Comparison of ENCODE assay signal across 24 cellular contexts in the genomic region with DNA sequence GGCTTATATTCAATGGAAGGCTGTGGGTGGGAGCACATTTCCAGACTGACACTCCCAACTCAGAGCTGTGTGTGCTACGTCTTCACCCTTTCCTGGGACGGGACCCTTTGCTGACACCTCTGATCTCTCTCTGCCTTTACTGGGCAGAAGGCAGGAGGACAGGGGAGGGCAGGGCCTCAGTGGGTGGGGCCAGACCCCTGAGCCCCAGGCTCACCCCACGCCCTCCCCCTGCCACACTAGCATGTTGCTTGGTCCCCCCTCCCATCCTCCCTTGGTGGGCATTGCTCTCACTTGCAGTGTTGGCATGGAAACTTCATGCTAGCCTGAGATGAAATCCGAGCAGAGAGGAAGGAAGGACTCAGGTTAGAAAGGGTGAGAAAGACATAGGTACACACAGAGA. TPM values are rescaled to one million over a fixed set of nuclear protein-coding genes. Genes with fewer than 3 reads are reported as not detected.
DNase-seq lines count a peak whose midpoint lies in the region; ATAC-seq lines count a peak whose summit lies in the region.
"Had no signal": no experiment of that assay in that cellular context is flagged by ENCODE, and none has a peak within 500 bp of the region (broad histone marks: within the 10 kb centered on the region; RNA-seq: fewer than 3 reads in every experiment).

No MANE protein-coding gene starts in this region.

- H3K9me3 Mint-ChIP-seq in activated CD4-positive, alpha-beta memory T cell treated with anti-CD3 and anti-CD28 coated beads, Interleukin-2, amount 10 ng/mL, durations not matched to agents 7 days and 5 days = no peaks in the 10 kb centered on the region
- H3K9me3 Mint-ChIP-seq in activated CD4-positive, alpha-beta memory T cell treated with anti-CD3 and anti-CD28 coated beads for 36 hours = no peaks in the 10 kb centered on the region
- H3K9me3 Mint-ChIP-seq in stimulated activated effector memory CD8-positive, alpha-beta T cell treated with anti-CD3 and anti-CD28 coated beads, Interleukin-12 subunit alpha, Interleukin-12 subunit beta, amount 100 ng/mL, for 72 hours = no peaks in the 10 kb centered on the region
- H3K9me3 Mint-ChIP-seq: GM23338, H9 had no signal

- H3K36me3 Mint-ChIP-seq in activated CD4-positive, alpha-beta memory T cell treated with anti-CD3 and anti-CD28 coated beads, Interleukin-2, amount 10 ng/mL, durations not matched to agents 7 days and 5 days (ENCODE audit: low read depth) = peaks cover 40% of the 10 kb centered on the region
- H3K36me3 Mint-ChIP-seq in activated CD4-positive, alpha-beta memory T cell treated with anti-CD3 and anti-CD28 coated beads for 36 hours = peaks cover 12% of the 10 kb centered on the region
- H3K36me3 Mint-ChIP-seq in stimulated activated effector memory CD8-positive, alpha-beta T cell treated with anti-CD3 and anti-CD28 coated beads, Interleukin-12 subunit alpha, Interleukin-12 subunit beta, amount 100 ng/mL, for 72 hours = peaks cover 100% of the 10 kb centered on the region

- H3K4me3 Mint-ChIP-seq in activated CD4-positive, alpha-beta memory T cell treated with anti-CD3 and anti-CD28 coated beads, Interleukin-2, amount 10 ng/mL, durations not matched to agents 7 days and 5 days = no peak overlapping the region
- no peak overlapping the region for H3K4me3 Mint-ChIP-seq in activated CD4-positive, alpha-beta memory T cell treated with anti-CD3 and anti-CD28 coated beads for 36 hours
- no peak overlapping the region for H3K4me3 Mint-ChIP-seq in stimulated activated effector memory CD8-positive, alpha-beta T cell treated with anti-CD3 and anti-CD28 coated beads, Interleukin-12 subunit alpha, Interleukin-12 subunit beta, amount 100 ng/mL, for 72 hours
- H3K4me3 Mint-ChIP-seq: GM23338, H9 had no signal

- H3K4me1 Mint-ChIP-seq in activated CD4-positive, alpha-beta memory T cell treated with anti-CD3 and anti-CD28 coated beads, Interleukin-2, amount 10 ng/mL, durations not matched to agents 7 days and 5 days = peaks cover 65% of the 10 kb centered on the region
- H3K4me1 Mint-ChIP-seq in activated CD4-positive, alpha-beta memory T cell treated with anti-CD3 and anti-CD28 coated beads for 36 hours (ENCODE audit: low read depth) = peaks cover 40% of the 10 kb centered on the region
- H3K4me1 Mint-ChIP-seq in stimulated activated effector memory CD8-positive, alpha-beta T cell treated with anti-CD3 and anti-CD28 coated beads, Interleukin-12 subunit alpha, Interleukin-12 subunit beta, amount 100 ng/mL, for 72 hours = peaks cover 83% of the 10 kb centered on the region

- H3K27me3 Mint-ChIP-seq in activated CD4-positive, alpha-beta memory T cell treated with anti-CD3 and anti-CD28 coated beads, Interleukin-2, amount 10 ng/mL, durations not matched to agents 7 days and 5 days = no peaks in the 10 kb centered on the region
- H3K27me3 Mint-ChIP-seq in activated CD4-positive, alpha-beta memory T cell treated with anti-CD3 and anti-CD28 coated beads for 36 hours = no peaks in the 10 kb centered on the region

- intact Hi-C loops in activated CD4-positive, alpha-beta memory T cell treated with anti-CD3 and anti-CD28 coated beads for 36 hours (cut with micrococcal nuclease) = no loop called here

- no peak for ATAC-seq in stimulated activated effector memory CD8-positive, alpha-beta T cell treated with anti-CD3 and anti-CD28 coated beads, Interleukin-12 subunit alpha, Interleukin-12 subunit beta, amount 100 ng/mL, for 72 hours
- ATAC-seq: GM12878, GM23338 had no signal

- H3K27ac Mint-ChIP-seq in activated CD4-positive, alpha-beta memory T cell treated with anti-CD3 and anti-CD28 coated beads, Interleukin-2, amount 10 ng/mL, durations not matched to agents 7 days and 5 days = peak overlapping the region; percentile 19
- no peak overlapping the region for H3K27ac Mint-ChIP-seq in activated CD4-positive, alpha-beta memory T cell treated with anti-CD3 and anti-CD28 coated beads for 36 hours
- H3K27ac Mint-ChIP-seq in stimulated activated effector memory CD8-positive, alpha-beta T cell treated with anti-CD3 and anti-CD28 coated beads, Interleukin-12 subunit alpha, Interleukin-12 subunit beta, amount 100 ng/mL, for 72 hours = peak overlapping the region; percentile 98
- H3K27ac Mint-ChIP-seq: GM23338, H9 had no signal

- CTCF ChIA-PET in activated CD4-positive, alpha-beta memory T cell treated with anti-CD3 and anti-CD28 coated beads, Interleukin-2, amount 10 ng/mL, durations not matched to agents 7 days and 5 days (lab: Charles Lee) = interaction anchor here (1.0 kb wide), 1 partner anchor 14 kb away, joined by 3 read pairs; no protein-coding TSS in a partner anchor
- CTCF ChIA-PET in activated CD4-positive, alpha-beta memory T cell treated with anti-CD3 and anti-CD28 coated beads for 36 hours (lab: Charles Lee) = interaction anchor here (0.6 to 1.0 kb wide), 2 partner anchors 238 to 861 kb away, joined by 3 read pairs; no protein-coding TSS in a partner anchor

- no peak for DNase-seq in activated CD4-positive, alpha-beta memory T cell treated with anti-CD3 and anti-CD28 coated beads, Interleukin-2, amount 10 ng/mL, durations not matched to agents 7 days and 5 days
- DNase-seq in activated CD4-positive, alpha-beta memory T cell treated with anti-CD3 and anti-CD28 coated beads for 36 hours = no peak
- DNase-seq in D341Med (ENCODE audit: low spot score) = peak; percentile 18
- DNase-seq in ecto neural progenitor cell (ENCODE audit: low spot score) = peak; percentile 25
- DNase-seq in stimulated activated effector memory CD8-positive, alpha-beta T cell treated with anti-CD3 and anti-CD28 coated beads, Interleukin-12 subunit alpha, Interleukin-12 subunit beta, amount 100 ng/mL, for 72 hours (ENCODE audit: low spot score in 2 of 2) = peak in 1 of 2 donors; percentile 34
- no peak for DNase-seq in cerebellar cortex (ENCODE audit: low spot score)
- DNase-seq in mucosa of gallbladder (ENCODE audit: low spot score) = no peak
- DNase-seq: 8988T, ACHN, BE2C, H9, NCI-H1048, NCI-H1417, NCI-H1694, NCI-H2029 treated with DMSO at 0.1 percent for 48 hours, NCI-H2171, NCI-H226, NCI-H510A, NCI-H69, Right ventricle myocardium superior, RPMI8226 had no signal

- POLR2A ChIA-PET in activated CD4-positive, alpha-beta memory T cell treated with anti-CD3 and anti-CD28 coated beads, Interleukin-2, amount 10 ng/mL, durations not matched to agents 7 days and 5 days (lab: Charles Lee) = interaction anchor here (1.2 kb wide), 1 partner anchor 19 kb away, joined by 3 read pairs; the partner anchor contains the start of gene TMEM273
- POLR2A ChIA-PET in activated CD4-positive, alpha-beta memory T cell treated with anti-CD3 and anti-CD28 coated beads for 36 hours (lab: Charles Lee) = no interaction called here

RNA-seq across cellular contexts. Expression of gene TMEM273, which starts 18.4 kb away (rescaled TPM):
- total RNA-seq in activated CD4-positive, alpha-beta memory T cell treated with anti-CD3 and anti-CD28 coated beads, Interleukin-2, amount 10 ng/mL, durations not matched to agents 7 days and 5 days = 100 to 1,000 TPM in 1 of 2 experiments, 10 to 100 TPM in 1; 98.2 to 100 TPM
- 100 to 1,000 TPM; 106 to 108 TPM for total RNA-seq in activated CD4-positive, alpha-beta memory T cell treated with anti-CD3 and anti-CD28 coated beads for 36 hours
- 35.8 TPM for total RNA-seq in mucosa of gallbladder
- total RNA-seq: GM23338, H9, HT-29 had no signal

RNA-seq across cellular contexts. Expression of gene FAM170B, which starts 36.0 kb away (rescaled TPM):
- total RNA-seq in activated CD4-positive, alpha-beta memory T cell treated with anti-CD3 and anti-CD28 coated beads, Interleukin-2, amount 10 ng/mL, durations not matched to agents 7 days and 5 days = under 1 TPM; 0.15 to 0.33 TPM
- not detected for total RNA-seq in activated CD4-positive, alpha-beta memory T cell treated with anti-CD3 and anti-CD28 coated beads for 36 hours
- not detected for total RNA-seq in mucosa of gallbladder
- total RNA-seq: GM12878, GM23338, H9, HT-29, Right ventricle myocardium superior had no signal

RNA-seq across cellular contexts. Expression of gene VSTM4, which starts 54.5 kb away (rescaled TPM):
- under 1 TPM; 0.10 TPM for total RNA-seq in activated CD4-positive, alpha-beta memory T cell treated with anti-CD3 and anti-CD28 coated beads, Interleukin-2, amount 10 ng/mL, durations not matched to agents 7 days and 5 days
- total RNA-seq in activated CD4-positive, alpha-beta memory T cell treated with anti-CD3 and anti-CD28 coated beads for 36 hours = under 1 TPM; 0.10 to 0.24 TPM
- 13.1 TPM for total RNA-seq in mucosa of gallbladder
- total RNA-seq: GM12878, HT-29 had no signal

Comparison
In these comparisons a context has a peak if more than half of its experiments do, and no peak if none do; other contexts are left out.
1. DNase-seq: peak in D341Med (single experiment) and ecto neural progenitor cell (single experiment); none in activated CD4-positive, alpha-beta memory T cell treated with anti-CD3 and anti-CD28 coated beads, Interleukin-2, amount 10 ng/mL, durations not matched to agents 7 days and 5 days (single experiment), activated CD4-positive, alpha-beta memory T cell treated with anti-CD3 and anti-CD28 coated beads for 36 hours (single experiment), cerebellar cortex (single experiment) and mucosa of gallbladder (single experiment).
2. RNA of gene VSTM4, which starts 54.5 kb away (total RNA-seq): 13.1 TPM in mucosa of gallbladder (single experiment); 0.10 to 0.24 TPM in activated CD4-positive, alpha-beta memory T cell treated with anti-CD3 and anti-CD28 coated beads for 36 hours and 0.10 TPM in activated CD4-positive, alpha-beta memory T cell treated with anti-CD3 and anti-CD28 coated beads, Interleukin-2, amount 10 ng/mL, durations not matched to agents 7 days and 5 days; every median in the first group is over 10 times any median in the second.